In the genomic region with DNA sequence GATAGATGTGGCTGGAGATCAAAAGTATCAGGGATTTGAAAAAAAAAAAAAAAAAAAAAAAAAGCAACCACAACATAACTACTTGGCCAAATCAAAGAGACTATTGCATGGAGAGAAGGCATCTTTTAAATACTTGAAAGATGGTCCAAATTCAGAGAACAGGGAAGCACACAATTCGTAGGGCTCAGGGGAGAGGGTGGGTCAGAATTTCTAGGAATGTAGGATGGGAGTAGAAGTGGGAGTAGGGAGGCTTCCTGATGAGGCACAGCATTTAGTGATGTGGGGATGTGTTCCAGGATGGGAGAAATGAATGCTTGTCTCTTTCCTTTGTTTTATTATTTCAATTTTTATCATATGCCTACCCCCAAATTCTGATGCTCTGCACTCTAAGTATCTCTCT, we compare ENCODE assay signal across 10 cellular contexts. TPM values are rescaled to one million over a fixed set of nuclear protein-coding genes. Genes with fewer than 3 reads are reported as not detected.
"Had no signal": no experiment of that assay in that cellular context is flagged by ENCODE, and none has a peak within 500 bp of the region (broad histone marks: within the 10 kb centered on the region; RNA-seq: fewer than 3 reads in every experiment).

No MANE protein-coding gene starts in this region.

- DNase-seq: GM23248, GOT3, H7, HFFc6 had no signal

- H3K4me1 ChIP-seq: HAP-1 had no signal

- H3K27ac ChIP-seq: GM23248, HL-60 had no signal

- H3K9me3 ChIP-seq: HAP-1 had no signal

- ATAC-seq: HCT116, HepG2 had no signal

- H3K9ac ChIP-seq: GM23248 had no signal

- FAIRE-seq: HepG2 had no signal

- H3K4me3 ChIP-seq: GM23248, HAP-1 had no signal

- H3K36me3 ChIP-seq: HAP-1 had no signal

RNA-seq across cellular contexts. Expression of a gene that starts 36.3 kb away (rescaled TPM):
- total RNA-seq: H4, H7, HepG2 had no signal
- polyA plus RNA-seq: HepG2, IgD-negative memory B cell had no signal
